Comparison of ENCODE assay signal across 8 cellular contexts in the genomic region with DNA sequence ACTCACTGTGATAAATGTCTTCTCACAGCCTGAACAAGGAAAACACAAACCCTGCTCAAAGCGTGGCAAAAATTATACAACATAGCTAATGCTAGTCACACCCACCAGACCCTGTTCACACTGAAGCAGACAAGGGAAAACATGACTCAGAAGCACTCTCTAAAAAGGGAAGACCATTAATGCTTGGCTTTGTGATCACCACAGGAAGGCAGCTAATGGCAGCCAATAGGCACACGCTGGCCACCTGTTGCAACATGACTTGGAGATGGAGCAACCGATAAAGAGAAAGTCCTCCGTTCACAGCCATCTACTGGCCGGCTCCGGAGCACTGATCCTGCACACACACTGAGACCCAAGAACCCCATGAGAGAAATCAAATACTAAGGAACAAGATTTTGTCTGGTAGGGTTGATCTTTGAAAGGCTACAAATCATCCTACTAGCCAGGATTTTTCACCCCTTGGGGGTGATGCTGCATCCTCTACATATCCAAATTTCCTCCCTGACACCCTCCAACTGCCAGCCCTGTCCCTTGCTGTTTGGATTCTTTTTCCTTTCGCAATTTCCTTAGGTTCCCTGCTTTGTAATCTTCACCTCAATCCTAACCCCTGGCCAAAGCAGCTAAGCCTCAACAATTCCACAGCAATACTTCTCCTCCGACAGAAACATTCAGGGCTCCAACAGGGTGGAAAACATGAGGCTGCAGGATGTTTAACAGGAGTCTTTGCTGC. TPM values are rescaled to one million over a fixed set of nuclear protein-coding genes. Genes with fewer than 3 reads are reported as not detected.
DNase-seq lines count a peak whose midpoint lies in the region; ATAC-seq and TF ChIP-seq lines count a peak whose summit lies in the region.

No MANE protein-coding gene starts in this region.

- peak overlapping the region; percentile 10 to 17 (median 14) for H3K4me3 ChIP-seq in right lobe of liver

- peak; percentile 89 for TF ChIP-seq POLR2A in right lobe of liver (IDR thresholded peaks at IDR 0.05)

- peaks cover 0 to 42% (median 21%) of the 10 kb centered on the region in 4 donors for H3K4me1 ChIP-seq in right lobe of liver

- H3K27ac ChIP-seq in right lobe of liver = peak overlapping the region; percentile 18 to 98 (median 85)

- H3K9me3 ChIP-seq in right lobe of liver = no peaks in the 10 kb centered on the region

- no peaks in the 10 kb centered on the region for H3K27me3 ChIP-seq in right lobe of liver

- 23% methylated on average over 8 of the region's 8 CpGs for WGBS in right lobe of liver (ENCODE audit: insufficient coverage, low coverage, low lambda C conversion rate, missing lambda C conversion rate)

- DNase-seq in CD1c-positive myeloid dendritic cell (ENCODE audit: extremely low spot score) (peak; percentile 96), HS-5 (ENCODE audit: low read depth) (peak; percentile 82), dedifferentiated amniotic fluid mesenchymal stem cell (ENCODE audit: extremely low spot score) (peak; percentile 19), right lobe of liver (peak; percentile 80 to 86 (median 84)), stromal cell of bone marrow (ENCODE audit: low read depth) (peak; percentile 87)

- ATAC-seq in right lobe of liver (peak; percentile 52 to 59 (median 55)), GM21515 (IDR thresholded peaks at IDR 0.05; ENCODE audit: unreplicated experiment) (no peak), GM18517 (IDR thresholded peaks at IDR 0.05; ENCODE audit: unreplicated experiment) (no peak)

- H3K36me3 ChIP-seq in right lobe of liver = peaks cover 11 to 38% (median 22%) of the 10 kb centered on the region in 4 donors

- intact Hi-C loops in right lobe of liver (cut with DNase I) = no loop called here

- peak; percentile 8 to 35 (median 14) for TF ChIP-seq CTCF in right lobe of liver (IDR thresholded peaks at IDR 0.05)

TF ChIP-seq in PFSK-1, 5 proteins besides CTCF, POLR2A, EP300 and RAD21:
- TF ChIP-seq FOXP2 (optimal IDR thresholded peaks at IDR 0.05; ENCODE audit: borderline replicate concordance, extremely low read depth, extremely low read length, insufficient read depth) (no peak), POLR2AphosphoS5 (IDR thresholded peaks at IDR 0.05; ENCODE audit: low read depth, low read length) (no peak), TAF1 (IDR thresholded peaks at IDR 0.05; ENCODE audit: borderline replicate concordance, insufficient read depth, low read length) (no peak), SIN3A (IDR thresholded peaks at IDR 0.05; ENCODE audit: borderline replicate concordance, insufficient read depth, low read length) (peak; percentile 74; the same call in 1 of the 2 replicates)
- TF ChIP-seq, protein P1, sequence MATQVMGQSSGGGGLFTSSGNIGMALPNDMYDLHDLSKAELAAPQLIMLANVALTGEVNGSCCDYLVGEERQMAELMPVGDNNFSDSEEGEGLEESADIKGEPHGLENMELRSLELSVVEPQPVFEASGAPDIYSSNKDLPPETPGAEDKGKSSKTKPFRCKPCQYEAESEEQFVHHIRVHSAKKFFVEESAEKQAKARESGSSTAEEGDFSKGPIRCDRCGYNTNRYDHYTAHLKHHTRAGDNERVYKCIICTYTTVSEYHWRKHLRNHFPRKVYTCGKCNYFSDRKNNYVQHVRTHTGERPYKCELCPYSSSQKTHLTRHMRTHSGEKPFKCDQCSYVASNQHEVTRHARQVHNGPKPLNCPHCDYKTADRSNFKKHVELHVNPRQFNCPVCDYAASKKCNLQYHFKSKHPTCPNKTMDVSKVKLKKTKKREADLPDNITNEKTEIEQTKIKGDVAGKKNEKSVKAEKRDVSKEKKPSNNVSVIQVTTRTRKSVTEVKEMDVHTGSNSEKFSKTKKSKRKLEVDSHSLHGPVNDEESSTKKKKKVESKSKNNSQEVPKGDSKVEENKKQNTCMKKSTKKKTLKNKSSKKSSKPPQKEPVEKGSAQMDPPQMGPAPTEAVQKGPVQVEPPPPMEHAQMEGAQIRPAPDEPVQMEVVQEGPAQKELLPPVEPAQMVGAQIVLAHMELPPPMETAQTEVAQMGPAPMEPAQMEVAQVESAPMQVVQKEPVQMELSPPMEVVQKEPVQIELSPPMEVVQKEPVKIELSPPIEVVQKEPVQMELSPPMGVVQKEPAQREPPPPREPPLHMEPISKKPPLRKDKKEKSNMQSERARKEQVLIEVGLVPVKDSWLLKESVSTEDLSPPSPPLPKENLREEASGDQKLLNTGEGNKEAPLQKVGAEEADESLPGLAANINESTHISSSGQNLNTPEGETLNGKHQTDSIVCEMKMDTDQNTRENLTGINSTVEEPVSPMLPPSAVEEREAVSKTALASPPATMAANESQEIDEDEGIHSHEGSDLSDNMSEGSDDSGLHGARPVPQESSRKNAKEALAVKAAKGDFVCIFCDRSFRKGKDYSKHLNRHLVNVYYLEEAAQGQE (IDR thresholded peaks at IDR 0.05; ENCODE audit: insufficient read depth in 1 of 2, low read depth in 2 of 2, low read length in 2 of 2) = no peak

RNA-seq across cellular contexts. Expression of a gene that starts 3.2 kb away (rescaled TPM):
- polyA plus RNA-seq in PFSK-1 (2012; ENCODE audit: insufficient read length, low read depth) = 15.9 TPM
- 10 to 100 TPM; 16.4 to 30.2 (median 24.0) TPM for total RNA-seq in right lobe of liver

RNA-seq across cellular contexts. Expression of a gene that starts 45.1 kb away (rescaled TPM):
- polyA plus RNA-seq in PFSK-1 (2012; ENCODE audit: insufficient read length, low read depth) = not detected
- 100 to 1,000 TPM in 1 of 6 experiments, 10 to 100 TPM in 5; 15.1 to 101 (median 55.8) TPM for total RNA-seq in right lobe of liver

RNA-seq across cellular contexts. Expression of a gene that starts 51.5 kb away (rescaled TPM):
- polyA plus RNA-seq in PFSK-1 (2012; ENCODE audit: insufficient read length, low read depth) = not detected
- 10 to 100 TPM; 23.5 to 48.9 (median 28.2) TPM for total RNA-seq in right lobe of liver

Comparison
In these comparisons a context has a peak if more than half of its experiments do, and no peak if none do; other contexts are left out.
1. DNase-seq: peak in every context shown above with its lines; median percentile 96 in CD1c-positive myeloid dendritic cell; 87 in stromal cell of bone marrow; 84 in right lobe of liver; 82 in HS-5; 19 in dedifferentiated amniotic fluid mesenchymal stem cell.
2. ATAC-seq: peak in right lobe of liver (4 of 4); none in GM21515 (single experiment) and GM18517 (single experiment).